In the genomic region with DNA sequence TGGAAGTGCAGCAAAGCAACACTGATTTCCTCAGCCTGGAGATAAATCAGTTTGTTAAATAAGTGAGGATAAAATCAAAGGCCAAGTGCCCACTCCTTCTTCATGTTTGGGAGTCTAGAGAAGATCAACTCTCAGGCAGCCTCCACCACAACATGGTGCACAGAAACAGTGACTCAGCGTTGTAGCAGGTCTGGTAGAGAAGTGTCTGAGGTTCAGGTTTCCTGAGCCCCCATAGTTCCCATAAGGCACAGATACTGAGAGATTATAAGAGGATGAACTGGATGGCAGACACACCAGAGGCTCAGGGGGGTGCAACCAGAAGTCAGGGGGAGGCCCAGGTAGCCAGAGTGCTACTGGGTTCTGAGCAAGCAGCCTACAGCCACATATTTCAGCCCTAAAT, we compare ENCODE assay signal across 15 cellular contexts.
DNase-seq lines count a peak whose midpoint lies in the region; ATAC-seq and TF ChIP-seq lines count a peak whose summit lies in the region.
"Had no signal": no experiment of that assay in that cellular context is flagged by ENCODE, and none has a peak within 500 bp of the region (broad histone marks: within the 10 kb centered on the region; RNA-seq: fewer than 3 reads in every experiment).

No MANE protein-coding gene starts in this region.

- peak overlapping the region; percentile 66 for H4K8ac ChIP-seq in mesenchymal stem cell (ENCODE audit: low read length)

- H2BK5ac ChIP-seq in mesenchymal stem cell (ENCODE audit: low read depth, low read length, poor library complexity, severe bottlenecking): no peak overlapping the region

- no peak for TF ChIP-seq RAD21 in HCT116 (IDR thresholded peaks at IDR 0.05; ENCODE audit: low read depth)

- TF ChIP-seq POLR2A in HCT116 (IDR thresholded peaks at IDR 0.05; ENCODE audit: borderline replicate concordance, extremely low read depth, insufficient read depth, insufficient read length): no peak
- TF ChIP-seq POLR2A in prostate gland (IDR thresholded peaks at IDR 0.05): no peak

- CTCF ChIA-PET in Caco-2 (lab: Charles Lee): no interaction called here
- CTCF ChIA-PET in HCT116 (lab: Charles Lee): no interaction called here

- no peaks in the 10 kb centered on the region; the same call in 1 of the 2 replicates for H4K20me1 ChIP-seq in HCT116 (ENCODE audit: insufficient read depth)

- no peak overlapping the region for H3K4me2 ChIP-seq in HCT116 (ENCODE audit: low read length)
- H3K4me2 ChIP-seq in mesenchymal stem cell (ENCODE audit: low read length, poor library complexity, severe bottlenecking): no peak overlapping the region

- H3K36me3 ChIP-seq in Caco-2 (ENCODE audit: control insufficient read depth, insufficient read depth, low read length) (no peaks in the 10 kb centered on the region), HCT116 (ENCODE audit: control insufficient read depth in 1 of 2, insufficient read depth in 2 of 2, low read length in 2 of 2) (no peaks in the 10 kb centered on the region), mesenchymal stem cell (ENCODE audit: control insufficient read depth in 1 of 2, insufficient read depth in 2 of 2, low read depth in 1 of 2, low read length in 2 of 2) (no peaks in the 10 kb centered on the region), prostate gland (no peaks in the 10 kb centered on the region)

- peaks cover 14% of the 10 kb centered on the region for H3K79me1 ChIP-seq in mesenchymal stem cell (replicated peaks; ENCODE audit: low read length, poor library complexity, severe bottlenecking)

- peak overlapping the region; percentile 3 for H2AK5ac ChIP-seq in mesenchymal stem cell (ENCODE audit: low read length, severe bottlenecking)

- H3K9ac ChIP-seq in HCT116 (ENCODE audit: low read length): no peak overlapping the region
- H3K9ac ChIP-seq in mesenchymal stem cell (ENCODE audit: low read length): no peak overlapping the region

- BruUV-seq in Caco-2 (replicated peaks; lab: Mats Ljungman, UMichigan) (no TSS peak), HCT116 (replicated peaks; lab: Mats Ljungman, UMichigan) (no TSS peak)

- peaks cover 13% of the 10 kb centered on the region for H3K4me1 Mint-ChIP-seq in Caco-2 (ENCODE audit: low read depth, unreplicated experiment)
- H3K4me1 Mint-ChIP-seq: activated B cell treated with CpG ODN at 0.5 μM for 24 hours had no signal

- peaks cover 81% of the 10 kb centered on the region for H3K79me2 ChIP-seq in HCT116 (ENCODE audit: insufficient read depth, low read length)

- H3K27ac ChIP-seq in HCT116 (ENCODE audit: low read depth, low read length) (no peak overlapping the region), mesenchymal stem cell (ENCODE audit: low read length, poor library complexity, severe bottlenecking) (no peak overlapping the region), prostate gland (no peak overlapping the region)

- RAD21 ChIA-PET in HCT116 (lab: Charles Lee; ENCODE audit: low non-redundant PET in 1 of 2, low total read pairs in 2 of 2, uncharacterized antibody in 2 of 2, unreplicated experiment in 2 of 2): no interaction called here

- H3K18ac ChIP-seq in mesenchymal stem cell (ENCODE audit: low read depth in 1 of 2, low read length in 2 of 2): peak overlapping the region in 1 of 2 experiments; percentile 5

- WGBS in mesenchymal stem cell: no CpG with 5 or more reads among the region's 1 CpG
- WGBS in prostate gland: 75% methylated on average over 1 of the region's 1 CpG

- H3K14ac ChIP-seq in mesenchymal stem cell (ENCODE audit: low read length in 2 of 2): no peak overlapping the region

- peak; percentile 38; the same call in 1 of the 2 replicates for ATAC-seq in HCT116
- ATAC-seq in GM21360 (IDR thresholded peaks at IDR 0.05; ENCODE audit: unreplicated experiment): no peak
- ATAC-seq in GM19023 (IDR thresholded peaks at IDR 0.05; ENCODE audit: unreplicated experiment): no peak

- H3K27me3 ChIP-seq in Caco-2 (replicated peaks; ENCODE audit: control insufficient read depth, insufficient read depth, low read length) (no peaks in the 10 kb centered on the region), HCT116 (ENCODE audit: insufficient read depth, low read length) (no peaks in the 10 kb centered on the region), mesenchymal stem cell (ENCODE audit: control insufficient read depth in 1 of 2, insufficient read depth in 1 of 2, low read length in 2 of 2) (no peaks in the 10 kb centered on the region), prostate gland (replicated peaks; ENCODE audit: insufficient read depth) (no peaks in the 10 kb centered on the region)

- DNase-seq in Caco-2: no peak
- DNase-seq in HCT116 (ENCODE audit: low read depth, low spot score): no peak
- peak; percentile 54 for DNase-seq in amniotic epithelial cell (ENCODE audit: low read depth)
- peak; percentile 32 for DNase-seq in mesenchymal stem cell
- DNase-seq in activated gamma-delta T cell treated with Interleukin-2 at 50 U/mL for 16 hours: no peak
- DNase-seq in prostate gland (ENCODE audit: low spot score): no peak
- DNase-seq: activated B cell treated with CpG ODN at 0.5 μM for 24 hours, DMS 273 treated with DMSO at 0.1 percent for 48 hours, MV-4-11, occipital lobe, small intestine had no signal

- intact Hi-C loops in Caco-2 (cut with micrococcal nuclease; ENCODE audit: unreplicated experiment): no loop called here
- intact Hi-C loops in HCT116 (cut with micrococcal nuclease): no loop called here
- intact Hi-C loops in prostate gland (cut with DNase I): no loop called here

- H3K27ac Mint-ChIP-seq in Caco-2 (ENCODE audit: unreplicated experiment): peak overlapping the region; percentile 45
- H3K27ac Mint-ChIP-seq: activated B cell treated with CpG ODN at 0.5 μM for 24 hours; dendritic cell treated with granulocyte-macrophage colony-stimulating factor and Interleukin-4, amounts not matched to agents 40 ng/mL and 50 ng/mL, for 4 days had no signal

- no peaks in the 10 kb centered on the region for H3K9me3 ChIP-seq in Caco-2
- H3K9me3 ChIP-seq in HCT116 (ENCODE audit: control insufficient read depth in 1 of 2, insufficient read depth in 1 of 2, low read depth in 1 of 2, low read length in 2 of 2): no peaks in the 10 kb centered on the region
- H3K9me3 ChIP-seq in mesenchymal stem cell (ENCODE audit: control insufficient read depth, low read length): no peaks in the 10 kb centered on the region
- no peaks in the 10 kb centered on the region for H3K9me3 ChIP-seq in prostate gland

- H3K23ac ChIP-seq in mesenchymal stem cell (ENCODE audit: low read length in 2 of 2): no peak overlapping the region

- TF ChIP-seq CTCF in Caco-2 (IDR thresholded peaks at IDR 0.05; ENCODE audit: insufficient read depth in 1 of 2, low read depth in 1 of 2, low read length in 1 of 2, severe bottlenecking in 1 of 2, unreplicated experiment in 1 of 2): no peak
- TF ChIP-seq CTCF in HCT116 (IDR thresholded peaks at IDR 0.05 in 2 of 3, conservative IDR thresholded peaks at IDR 0.05 in 1 of 3; ENCODE audit: borderline replicate concordance in 1 of 3, insufficient read depth in 1 of 3, low read depth in 2 of 3, low read length in 2 of 3): no peak
- no peak for TF ChIP-seq CTCF in prostate gland (IDR thresholded peaks at IDR 0.05)

- peak overlapping the region in 1 of 2 experiments; percentile 17 for H3K4ac ChIP-seq in mesenchymal stem cell (ENCODE audit: low read depth in 1 of 2, low read length in 2 of 2)

- H3K4me1 ChIP-seq in Caco-2: peaks cover 5% of the 10 kb centered on the region; the same call in 1 of the 2 replicates
- H3K4me1 ChIP-seq in HCT116 (ENCODE audit: control insufficient read depth in 1 of 2, insufficient read depth in 2 of 2, low read length in 2 of 2): peaks cover 0 to 25% of the 10 kb centered on the region in 2 experiments; a peak in 2 of 4 replicates
- H3K4me1 ChIP-seq in mesenchymal stem cell (ENCODE audit: control insufficient read depth, insufficient read depth, low read depth, low read length): peaks cover 4% of the 10 kb centered on the region
- H3K4me1 ChIP-seq in prostate gland (replicated peaks): no peaks in the 10 kb centered on the region

- POLR2A ChIA-PET in Caco-2 (lab: Charles Lee) (no interaction called here), HCT116 (lab: Charles Lee) (no interaction called here)

- no peak overlapping the region for H2BK12ac ChIP-seq in mesenchymal stem cell (ENCODE audit: low read length in 2 of 2)

- no peak overlapping the region for H2BK15ac ChIP-seq in mesenchymal stem cell (ENCODE audit: low read depth, poor library complexity, severe bottlenecking)

- H2AFZ ChIP-seq in HCT116 (ENCODE audit: low read depth, low read length, poor library complexity, severe bottlenecking): no peak overlapping the region
- no peak overlapping the region for H2AFZ ChIP-seq in mesenchymal stem cell (ENCODE audit: low read depth, low read length)

- H3K4me3 ChIP-seq in Caco-2 (ENCODE audit: low read depth, low read length): no peak overlapping the region
- H3K4me3 ChIP-seq in HCT116 (replicated peaks in 1 of 2; ENCODE audit: low read depth in 1 of 2, low read length in 2 of 2): no peak overlapping the region
- H3K4me3 ChIP-seq in mesenchymal stem cell (ENCODE audit: insufficient read depth in 1 of 2, low read depth in 1 of 2, low read length in 2 of 2): no peak overlapping the region
- no peak overlapping the region for H3K4me3 ChIP-seq in prostate gland
- H3K4me3 ChIP-seq: lung had no signal

- no peaks in the 10 kb centered on the region for H3K27me3 Mint-ChIP-seq in Caco-2 (ENCODE audit: insufficient read depth, unreplicated experiment)

- H2BK120ac ChIP-seq in mesenchymal stem cell (ENCODE audit: low read depth, low read length): no peak overlapping the region

- no peaks in the 10 kb centered on the region for H3K36me3 Mint-ChIP-seq in Caco-2 (ENCODE audit: insufficient read depth, unreplicated experiment)

- H3K9me3 Mint-ChIP-seq in Caco-2 (ENCODE audit: unreplicated experiment): no peaks in the 10 kb centered on the region
- H3K9me3 Mint-ChIP-seq: dendritic cell treated with granulocyte-macrophage colony-stimulating factor and Interleukin-4, amounts not matched to agents 40 ng/mL and 50 ng/mL, for 4 days had no signal

- H3K4me3 Mint-ChIP-seq in Caco-2 (ENCODE audit: unreplicated experiment): no peak overlapping the region
- H3K4me3 Mint-ChIP-seq: activated B cell treated with CpG ODN at 0.5 μM for 24 hours; dendritic cell treated with granulocyte-macrophage colony-stimulating factor and Interleukin-4, amounts not matched to agents 40 ng/mL and 50 ng/mL, for 4 days had no signal

- no peaks in the 10 kb centered on the region for H3K9me2 ChIP-seq in HCT116 (ENCODE audit: insufficient read depth)

- no peak overlapping the region for H4K91ac ChIP-seq in mesenchymal stem cell (ENCODE audit: low read length)

TF ChIP-seq in HCT116, 20 proteins besides CTCF, POLR2A, EP300 and RAD21 (continues in another document):
- TF ChIP-seq EZH2 (IDR thresholded peaks at IDR 0.05) (no peak), SRF (IDR thresholded peaks at IDR 0.05; ENCODE audit: low read depth) (no peak), JUND (IDR thresholded peaks at IDR 0.05) (no peak)

Comparison
In these comparisons a context has a peak if more than half of its experiments do, and no peak if none do; other contexts are left out.
1. DNase-seq: peak in amniotic epithelial cell (single experiment) and mesenchymal stem cell (single experiment); none in Caco-2 (0 of 2), HCT116 (single experiment), activated gamma-delta T cell treated with Interleukin-2 at 50 U/mL for 16 hours (single experiment) and prostate gland (single experiment).